ENCODE assay signal across 13 cellular contexts in genomic region chr15:73944161-73945099, GRCh38. TPM values are rescaled to one million over a fixed set of nuclear protein-coding genes. Genes with fewer than 3 reads are reported as not detected.
A peak's percentile ranks its signal among the peaks of the same experiment; 100 is the strongest.
DNase-seq lines count a peak whose midpoint lies in the region; TF ChIP-seq lines count a peak whose summit lies in the region.
"Had no signal": no experiment of that assay in that cellular context is flagged by ENCODE, and none has a peak within 500 bp of the region (broad histone marks: within the 10 kb centered on the region; RNA-seq: fewer than 3 reads in every experiment).

No MANE protein-coding gene starts in this region.

- no peaks in the 10 kb centered on the region for H3K27me3 ChIP-seq in left ventricle myocardium inferior (ENCODE audit: low read depth)

- TF ChIP-seq CTCF in left ventricle myocardium inferior (IDR thresholded peaks at IDR 0.05; ENCODE audit: borderline replicate concordance), result no peak

- no peak overlapping the region for H3K4me3 ChIP-seq in left ventricle myocardium inferior
- H3K4me3 ChIP-seq: lung had no signal

- intact Hi-C loops in left ventricle myocardium inferior (cut with micrococcal nuclease), result no loop called here
- intact Hi-C loops in posterior vena cava (cut with DNase I), result no loop called here

- TF ChIP-seq POLR2A in erythroblast (IDR thresholded peaks at IDR 0.05; ENCODE audit: low read length), result no peak

- peaks cover 14% of the 10 kb centered on the region for H3K36me3 ChIP-seq in left ventricle myocardium inferior

- peaks cover 42% of the 10 kb centered on the region for H3K4me1 ChIP-seq in left ventricle myocardium inferior

- no peaks in the 10 kb centered on the region for H3K9me3 ChIP-seq in left ventricle myocardium inferior (replicated peaks)

- DNase-seq in GM03348 (ENCODE audit: low spot score) (peak; percentile 56), amniotic epithelial cell (ENCODE audit: low read depth) (peak; percentile 77), left ventricle myocardium inferior (no peak), posterior vena cava (ENCODE audit: low spot score) (peak; percentile 83), NCI-H1048 (lab: John Stamatoyannopoulos, UW) (no peak), erythroblast (lab: John Stamatoyannopoulos, UW) (no peak), ureter (ENCODE audit: low spot score) (no peak), OCI-M1 (lab: John Stamatoyannopoulos, UW) (no peak)
- DNase-seq: HCEC 1CT, NCI-H526, small intestine, T-cell had no signal

- H3K27ac ChIP-seq in left ventricle myocardium inferior (replicated peaks), result peak overlapping the region; percentile 50

RNA-seq across cellular contexts. Expression of gene LOXL1, which starts 18.2 kb away (rescaled TPM):
- total RNA-seq in left ventricle myocardium inferior (31.9 TPM), posterior vena cava (100 to 1,000 TPM in 1 of 2 donors, 10 to 100 TPM in 1; 94.6 to 110 TPM), ureter (30.9 TPM)

RNA-seq across cellular contexts. Expression of gene STOML1, which starts 47.7 kb away (rescaled TPM):
- total RNA-seq in left ventricle myocardium inferior (26.1 TPM), posterior vena cava (10 to 100 TPM; 17.3 to 20.1 TPM), ureter (15.0 TPM)

RNA-seq across cellular contexts. Expression of gene PML, which starts 50.1 kb away (rescaled TPM):
- total RNA-seq in left ventricle myocardium inferior (19.1 TPM), posterior vena cava (10 to 100 TPM; 49.2 to 50.7 TPM), ureter (102 TPM)

Comparison
In these comparisons a context has a peak if more than half of its experiments do, and no peak if none do; other contexts are left out.
1. DNase-seq: peak in GM03348 (single experiment), amniotic epithelial cell (single experiment) and posterior vena cava (single experiment); none in left ventricle myocardium inferior (single experiment), NCI-H1048 (single experiment), erythroblast (0 of 2), ureter (single experiment) and OCI-M1 (single experiment).